In the genomic region with DNA sequence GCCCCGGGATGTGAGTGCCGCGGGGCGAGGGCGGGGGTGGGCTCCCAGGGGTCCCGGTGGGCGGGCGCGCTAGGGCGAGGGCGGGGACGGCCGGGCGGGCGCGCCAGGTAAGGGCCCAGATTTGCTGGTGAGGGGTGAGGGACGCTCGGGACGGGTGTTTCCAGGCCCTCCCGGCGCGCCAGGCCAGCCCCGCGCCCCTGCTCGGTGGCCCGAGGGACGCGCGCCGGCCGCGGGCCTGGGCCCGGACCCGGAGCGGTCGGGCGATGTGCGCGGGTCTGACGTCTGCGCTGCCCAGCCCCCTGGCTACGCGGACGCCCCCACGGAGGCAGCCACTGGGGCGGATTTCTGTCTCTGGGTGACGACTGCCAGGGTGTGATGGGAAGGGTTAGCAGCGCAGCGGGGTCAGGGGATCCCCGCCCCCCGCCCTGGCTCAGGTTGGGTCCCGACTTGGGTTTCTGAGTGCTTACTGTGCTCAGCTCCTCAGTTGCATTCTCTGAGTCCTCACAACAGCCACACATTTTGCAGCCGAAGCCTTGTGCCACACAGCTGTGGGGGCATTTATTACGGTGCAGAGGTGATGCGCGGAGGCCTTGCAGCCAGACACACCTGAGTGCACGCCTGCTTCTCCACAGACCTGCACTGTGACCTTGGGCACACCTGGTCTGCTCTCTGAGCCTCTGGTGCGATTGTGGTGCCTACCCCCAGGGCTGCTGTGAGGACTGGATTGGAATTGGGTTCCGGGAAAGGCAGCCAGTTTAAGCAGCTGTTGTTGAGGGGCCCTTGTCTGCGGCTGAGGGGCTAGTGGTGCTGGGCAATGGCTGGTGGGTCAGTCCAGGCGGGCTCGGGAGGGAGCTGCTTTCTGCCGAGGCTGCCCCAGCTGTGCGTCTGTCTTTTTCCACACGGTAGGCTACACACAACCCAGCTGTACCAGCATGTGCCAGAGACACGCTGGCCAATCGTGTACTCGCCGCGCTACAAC, we compare ENCODE assay signal across 8 cellular contexts. TPM values are rescaled to one million over a fixed set of nuclear protein-coding genes. Genes with fewer than 3 reads are reported as not detected.
DNase-seq lines count a peak whose midpoint lies in the region; ATAC-seq and TF ChIP-seq lines count a peak whose summit lies in the region.

No MANE protein-coding gene starts in this region.

- intact Hi-C loops in Right ventricle myocardium inferior (cut with DNase I) (no loop called here), cardiac septum (cut with DNase I) (no loop called here), right cardiac atrium (cut with DNase I) (no loop called here)

- H3K27me3 ChIP-seq in right cardiac atrium (ENCODE audit: control insufficient read depth, insufficient read depth) (no peaks in the 10 kb centered on the region), rectal smooth muscle tissue (ENCODE audit: control insufficient read depth, insufficient read depth, low read length) (no peaks in the 10 kb centered on the region)

- no peaks in the 10 kb centered on the region for H3K9me3 ChIP-seq in right cardiac atrium (ENCODE audit: control insufficient read depth, low read length)

- no peak for DNase-seq in Right ventricle myocardium inferior (ENCODE audit: missing footprints)
- DNase-seq in cardiac septum (ENCODE audit: low spot score), result no peak
- peak; percentile 36 for DNase-seq in activated naive CD8-positive, alpha-beta T cell treated with anti-CD3 and anti-CD28 coated beads, Interleukin-2, amount 10 ng/mL, durations not matched to agents 7 days and 5 days
- DNase-seq in right cardiac atrium, result peak in 1 of 3 donors; percentile 79
- DNase-seq in NK-92 (lab: John Stamatoyannopoulos, UW; ENCODE audit: unreplicated experiment), result no peak
- no peak for DNase-seq in NK-92 treated with Interleukin-12 subunit alpha and Interleukin-12 subunit beta, amount 100 ng/mL, for 24 hours (lab: John Stamatoyannopoulos, UW)

- H3K4me1 Mint-ChIP-seq in activated naive CD8-positive, alpha-beta T cell treated with anti-CD3 and anti-CD28 coated beads, Interleukin-2, amount 10 ng/mL, durations not matched to agents 7 days and 5 days, result peaks cover 15% of the 10 kb centered on the region

- peak overlapping the region; percentile 80 for H3K4me3 Mint-ChIP-seq in activated naive CD8-positive, alpha-beta T cell treated with anti-CD3 and anti-CD28 coated beads, Interleukin-2, amount 10 ng/mL, durations not matched to agents 7 days and 5 days

- WGBS in right cardiac atrium, result 16% methylated on average over 68 of the region's 70 CpGs

- H3K27me3 Mint-ChIP-seq in activated naive CD8-positive, alpha-beta T cell treated with anti-CD3 and anti-CD28 coated beads, Interleukin-2, amount 10 ng/mL, durations not matched to agents 7 days and 5 days, result no peaks in the 10 kb centered on the region

- H3K27ac Mint-ChIP-seq in activated naive CD8-positive, alpha-beta T cell treated with anti-CD3 and anti-CD28 coated beads, Interleukin-2, amount 10 ng/mL, durations not matched to agents 7 days and 5 days, result peak overlapping the region; percentile 73

- peak overlapping the region; percentile 81 for H3K4me3 ChIP-seq in right cardiac atrium (ENCODE audit: low read length)
- peak overlapping the region; percentile 63 for H3K4me3 ChIP-seq in rectal smooth muscle tissue (ENCODE audit: low read length)

- ATAC-seq in Right ventricle myocardium inferior (peak; percentile 8), right cardiac atrium (peak in 1 of 2 donors; percentile 12)
- ATAC-seq in activated naive CD8-positive, alpha-beta T cell treated with anti-CD3 and anti-CD28 coated beads, Interleukin-2, amount 10 ng/mL, durations not matched to agents 7 days and 5 days (ENCODE audit: low read depth), result peak; percentile 22

- no peaks in the 10 kb centered on the region for H3K36me3 Mint-ChIP-seq in activated naive CD8-positive, alpha-beta T cell treated with anti-CD3 and anti-CD28 coated beads, Interleukin-2, amount 10 ng/mL, durations not matched to agents 7 days and 5 days

- POLR2A ChIA-PET in activated naive CD8-positive, alpha-beta T cell treated with anti-CD3 and anti-CD28 coated beads, Interleukin-2, amount 10 ng/mL, durations not matched to agents 7 days and 5 days (lab: Charles Lee), result interaction anchor here (0.7 to 1.6 kb wide), 7 partner anchors 9 to 410 kb away, joined by 3 to 6 read pairs (median 4); a partner anchor contains a TSS

- TF ChIP-seq RAD21 in Ishikawa (IDR thresholded peaks at IDR 0.05; ENCODE audit: low read depth), result no peak

- no peak for TF ChIP-seq EP300 in Ishikawa (IDR thresholded peaks at IDR 0.05; ENCODE audit: borderline replicate concordance)

- H3K27ac ChIP-seq in right cardiac atrium (ENCODE audit: low read length) (no peak overlapping the region), rectal smooth muscle tissue (ENCODE audit: low read depth, low read length) (peak overlapping the region; percentile 23)

- H3K9me3 Mint-ChIP-seq in activated naive CD8-positive, alpha-beta T cell treated with anti-CD3 and anti-CD28 coated beads, Interleukin-2, amount 10 ng/mL, durations not matched to agents 7 days and 5 days, result no peaks in the 10 kb centered on the region

- H3K36me3 ChIP-seq in rectal smooth muscle tissue (ENCODE audit: control insufficient read depth, insufficient read depth, low read length), result no peaks in the 10 kb centered on the region

- H3K4me1 ChIP-seq in right cardiac atrium (ENCODE audit: control insufficient read depth, insufficient read depth, low read length) (peaks cover 7% of the 10 kb centered on the region), rectal smooth muscle tissue (ENCODE audit: control insufficient read depth, insufficient read depth, low read length) (peaks cover 11% of the 10 kb centered on the region)

- H3K9ac ChIP-seq in rectal smooth muscle tissue (ENCODE audit: low read length), result no peak overlapping the region

TF ChIP-seq in Ishikawa, 13 proteins besides CTCF, POLR2A, EP300 and RAD21:
- TF ChIP-seq ZBTB7A (IDR thresholded peaks at IDR 0.05; ENCODE audit: low read depth) (peak; percentile 93), TAF1 (IDR thresholded peaks at IDR 0.05; ENCODE audit: low read depth) (no peak), EGR1 (IDR thresholded peaks at IDR 0.05) (no peak)
- TF ChIP-seq, protein P1, sequence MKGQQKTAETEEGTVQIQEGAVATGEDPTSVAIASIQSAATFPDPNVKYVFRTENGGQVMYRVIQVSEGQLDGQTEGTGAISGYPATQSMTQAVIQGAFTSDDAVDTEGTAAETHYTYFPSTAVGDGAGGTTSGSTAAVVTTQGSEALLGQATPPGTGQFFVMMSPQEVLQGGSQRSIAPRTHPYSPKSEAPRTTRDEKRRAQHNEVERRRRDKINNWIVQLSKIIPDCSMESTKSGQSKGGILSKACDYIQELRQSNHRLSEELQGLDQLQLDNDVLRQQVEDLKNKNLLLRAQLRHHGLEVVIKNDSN (IDR thresholded peaks at IDR 0.05), result no peak
TF ChIP-seq in Ishikawa: peak in this region for 1.

RNA-seq across cellular contexts. Expression of a gene that starts 0.5 kb away (rescaled TPM):
- total RNA-seq in Right ventricle myocardium inferior (37.5 TPM), cardiac septum (30.7 TPM), right cardiac atrium (10 to 100 TPM; 35.2 to 43.2 (median 40.0) TPM)
- 1 to 10 TPM; 4.1 to 4.9 TPM for total RNA-seq in activated naive CD8-positive, alpha-beta T cell treated with anti-CD3 and anti-CD28 coated beads, Interleukin-2, amount 10 ng/mL, durations not matched to agents 7 days and 5 days
- 51.3 TPM for polyA plus RNA-seq in right cardiac atrium
